Comparison of ENCODE assay signal across 16 cellular contexts in the genomic region with DNA sequence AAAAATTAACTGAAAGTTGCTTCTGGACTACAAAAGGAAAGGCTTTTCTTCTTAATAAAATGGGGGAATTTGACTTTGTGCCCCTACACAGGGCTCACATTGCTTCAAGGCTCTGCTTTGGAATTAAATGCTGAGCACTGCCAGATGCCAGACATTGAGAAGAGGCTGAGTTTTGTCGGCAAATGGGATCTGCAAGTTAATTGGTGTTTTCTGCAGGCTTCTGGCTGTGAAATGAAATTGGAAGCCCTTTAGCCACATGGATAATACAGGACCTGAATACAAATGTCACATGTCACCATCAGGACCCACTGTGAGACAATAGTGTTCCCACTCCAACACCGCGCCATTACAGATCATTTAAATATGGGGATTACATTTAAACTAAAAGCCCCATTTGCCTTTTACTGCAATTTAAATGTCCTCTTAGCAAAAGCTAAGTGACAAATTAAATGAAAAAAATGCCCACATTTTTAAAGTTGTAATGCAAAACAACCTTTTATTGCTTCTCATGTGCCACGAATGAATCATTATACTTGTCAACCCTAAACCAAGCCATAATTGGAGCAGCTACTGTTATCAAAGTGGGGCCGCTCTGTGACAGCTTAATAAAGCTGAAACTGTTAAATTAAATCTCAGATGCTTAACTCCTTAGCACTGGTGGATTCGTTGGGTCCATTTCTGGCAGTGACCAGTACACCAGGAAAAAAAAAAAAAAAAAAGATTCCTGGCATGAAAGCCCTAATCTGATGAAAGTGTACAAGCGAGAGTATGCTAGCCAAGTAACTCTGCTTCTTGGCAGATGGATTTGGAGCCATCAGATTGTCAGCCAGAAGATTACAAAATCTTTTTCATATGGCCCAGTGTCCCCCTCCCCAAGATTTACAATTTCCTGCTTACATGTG.
DNase-seq lines count a peak whose midpoint lies in the region; ATAC-seq and TF ChIP-seq lines count a peak whose summit lies in the region.
"Had no signal": no experiment of that assay in that cellular context is flagged by ENCODE, and none has a peak within 500 bp of the region (broad histone marks: within the 10 kb centered on the region; RNA-seq: fewer than 3 reads in every experiment).

No MANE protein-coding gene starts in this region.

- H3K36me3 Mint-ChIP-seq in activated CD4-positive, alpha-beta T cell treated with anti-CD3 and anti-CD28 coated beads for 36 hours (ENCODE audit: low read depth), result peaks cover 16% of the 10 kb centered on the region

- H3K4me3 Mint-ChIP-seq in activated CD4-positive, alpha-beta T cell treated with anti-CD3 and anti-CD28 coated beads for 36 hours, result no peak overlapping the region
- H3K4me3 Mint-ChIP-seq: activated naive CD8-positive, alpha-beta T cell had no signal

- peak; percentile 12 for ATAC-seq in body of pancreas
- no peak for ATAC-seq in activated CD4-positive, alpha-beta T cell treated with anti-CD3 and anti-CD28 coated beads for 36 hours
- ATAC-seq: left lung had no signal

- CTCF ChIA-PET in activated CD4-positive, alpha-beta T cell treated with anti-CD3 and anti-CD28 coated beads for 36 hours (lab: Charles Lee), result no interaction called here

- peaks cover 9% of the 10 kb centered on the region for H3K4me1 ChIP-seq in body of pancreas
- H3K4me1 ChIP-seq: BLaER1, left lung had no signal

- TF ChIP-seq CTCF in AG10803 (conservative IDR thresholded peaks at IDR 0.05; ENCODE audit: low read length) (no peak), body of pancreas (IDR thresholded peaks at IDR 0.05) (no peak)

- no peaks in the 10 kb centered on the region for H3K36me3 ChIP-seq in body of pancreas (replicated peaks in 1 of 2; ENCODE audit: insufficient read depth in 1 of 2, low read depth in 2 of 2)

- no peaks in the 10 kb centered on the region for H3K4me1 Mint-ChIP-seq in activated CD4-positive, alpha-beta T cell treated with anti-CD3 and anti-CD28 coated beads for 36 hours

- no peaks in the 10 kb centered on the region for H3K27me3 Mint-ChIP-seq in activated CD4-positive, alpha-beta T cell treated with anti-CD3 and anti-CD28 coated beads for 36 hours
- H3K27me3 Mint-ChIP-seq: activated naive CD8-positive, alpha-beta T cell had no signal

- H3K9me3 Mint-ChIP-seq in activated CD4-positive, alpha-beta T cell treated with anti-CD3 and anti-CD28 coated beads for 36 hours (ENCODE audit: low read depth), result no peaks in the 10 kb centered on the region

- TF ChIP-seq POLR2A in body of pancreas (IDR thresholded peaks at IDR 0.05), result no peak

- POLR2A ChIA-PET in activated CD4-positive, alpha-beta T cell treated with anti-CD3 and anti-CD28 coated beads for 36 hours (lab: Charles Lee), result no interaction called here

- no peak overlapping the region for H3K27ac Mint-ChIP-seq in activated CD4-positive, alpha-beta T cell treated with anti-CD3 and anti-CD28 coated beads for 36 hours
- H3K27ac Mint-ChIP-seq: activated naive CD8-positive, alpha-beta T cell had no signal

- peak; percentile 40 for DNase-seq in AG10803 (ENCODE audit: low read depth)
- peak; percentile 64 to 87 for DNase-seq in NCI-H2081 (lab: John Stamatoyannopoulos, UW)
- no peak for DNase-seq in body of pancreas
- peak; percentile 76 for DNase-seq in medulla oblongata (ENCODE audit: extremely low spot score)
- no peak for DNase-seq in activated CD4-positive, alpha-beta T cell treated with anti-CD3 and anti-CD28 coated beads for 36 hours
- no peak for DNase-seq in SW480 (ENCODE audit: low spot score)
- DNase-seq in MV-4-11 (lab: John Stamatoyannopoulos, UW), result no peak
- no peak for DNase-seq in activated effector memory CD4-positive, alpha-beta T cell treated with Interleukin-2 at 50 U/mL for 16 hours
- DNase-seq: dermis blood vessel endothelial cell; KBM-7; left lung; NCI-H510A; SIG-M5; stimulated activated CD4-positive, alpha-beta T cell treated with anti-CD3 and anti-CD28 coated beads, Interleukin-1b, Interleukin-23, amount 100 ng/mL, for 48 hours had no signal

- H3K27me3 ChIP-seq in body of pancreas, result no peaks in the 10 kb centered on the region
- H3K27me3 ChIP-seq: BLaER1, left lung had no signal

- H3K9me3 ChIP-seq in body of pancreas, result no peaks in the 10 kb centered on the region
- H3K9me3 ChIP-seq: BLaER1, left lung had no signal

- H3K27ac ChIP-seq in body of pancreas, result no peak overlapping the region
- H3K27ac ChIP-seq: BLaER1, left lung had no signal

- intact Hi-C loops in body of pancreas (cut with DNase I), result no loop called here
- intact Hi-C loops in activated CD4-positive, alpha-beta T cell treated with anti-CD3 and anti-CD28 coated beads for 36 hours (cut with DNase I, micrococcal nuclease), result no loop called here

- 61 to 67% methylated on average over 7 of the region's 7 CpGs for WGBS in body of pancreas, 2 donors

- H3K4me3 ChIP-seq in AG10803 (ENCODE audit: low read length) (no peak overlapping the region), body of pancreas (no peak overlapping the region)
- H3K4me3 ChIP-seq: BLaER1, left lung had no signal

Comparison
In these comparisons a context has a peak if more than half of its experiments do, and no peak if none do; other contexts are left out.
1. DNase-seq: peak in AG10803 (single experiment), NCI-H2081 (2 of 2) and medulla oblongata (single experiment); none in body of pancreas (0 of 4), activated CD4-positive, alpha-beta T cell treated with anti-CD3 and anti-CD28 coated beads for 36 hours (single experiment), SW480 (single experiment), MV-4-11 (single experiment) and activated effector memory CD4-positive, alpha-beta T cell treated with Interleukin-2 at 50 U/mL for 16 hours (single experiment).